ENCODE assay signal across 1 cellular context in genomic region chr3:101724329-101725191, GRCh38.
TF ChIP-seq lines count a peak whose summit lies in the region.

Gene CEP97 (plus strand): TSS chr3:101724614. CDS start chr3:101724677, 63 bp downstream.

TF ChIP-seq in K562, 482 proteins besides CTCF, POLR2A, EP300 and RAD21 (continued from another document and continues in another):
- no peak for TF ChIP-seq ZNF655 (CRISPR knock-in tag; IDR thresholded peaks at IDR 0.05)
- peak; percentile 49 to 56 for TF ChIP-seq NRF1 (conservative IDR thresholded peaks at IDR 0.05 in 1 of 2, IDR thresholded peaks at IDR 0.05 in 1 of 2)
- TF ChIP-seq E2F5 (CRISPR knock-in tag; IDR thresholded peaks at IDR 0.05), result no peak
- 0 out of 2 replicates have a peak, but pooled peaks have one; percentile 29 for TF ChIP-seq ARID3A (IDR thresholded peaks at IDR 0.05; ENCODE audit: borderline replicate concordance, low read depth, low read length)
- peak; percentile 57 to 63; a peak in 3 of 4 replicates for TF ChIP-seq MNT (conservative IDR thresholded peaks at IDR 0.05)
- no peak for TF ChIP-seq TBL1XR1 (IDR thresholded peaks at IDR 0.05; ENCODE audit: low read length in 2 of 2)
- no peak for TF ChIP-seq ATF1 (CRISPR knock-in tag; IDR thresholded peaks at IDR 0.05)
- peak; percentile 82 for TF ChIP-seq ATF1 (tag; IDR thresholded peaks at IDR 0.05)
- peak; percentile 61; the same call in 1 of the 2 replicates for TF ChIP-seq MTA1 (IDR thresholded peaks at IDR 0.05; ENCODE audit: borderline replicate concordance)
- no peak for TF ChIP-seq PTTG1 (tag; IDR thresholded peaks at IDR 0.05; ENCODE audit: low read depth)
- TF ChIP-seq TAF1 (IDR thresholded peaks at IDR 0.05; ENCODE audit: control insufficient read depth, extremely low read depth, insufficient read depth, low read length, severe bottlenecking), result peak; percentile 46
- peak in 1 of 2 experiments; percentile 31; a peak in 1 of 4 replicates for TF ChIP-seq RCOR1 (IDR thresholded peaks at IDR 0.05; ENCODE audit: borderline replicate concordance in 1 of 2, low read depth in 2 of 2, low read length in 2 of 2)
- no peak for TF ChIP-seq BCLAF1 (IDR thresholded peaks at IDR 0.05; ENCODE audit: borderline replicate concordance in 1 of 2, control insufficient read depth in 1 of 2, low read depth in 2 of 2, low read length in 1 of 2)
- no peak for TF ChIP-seq ZNF589 (CRISPR knock-in tag; IDR thresholded peaks at IDR 0.05; ENCODE audit: low read depth)
- no peak for TF ChIP-seq E2F1 (CRISPR knock-in tag; IDR thresholded peaks at IDR 0.05)
- TF ChIP-seq CTBP1 (IDR thresholded peaks at IDR 0.05; ENCODE audit: borderline replicate concordance), result peak; percentile 42; the same call in 1 of the 2 replicates
- TF ChIP-seq FOXK2 (conservative IDR thresholded peaks at IDR 0.05 in 1 of 2, IDR thresholded peaks at IDR 0.05 in 1 of 2; ENCODE audit: low read depth in 2 of 2), result 0 out of 4 replicates have a peak, but pooled peaks of 1 of the 2 experiments have one; percentile 15
- no peak for TF ChIP-seq STAG1 (CRISPR knock-in tag; IDR thresholded peaks at IDR 0.05; ENCODE audit: borderline replicate concordance)
- no peak for TF ChIP-seq ADNP (tag; IDR thresholded peaks at IDR 0.05)
- TF ChIP-seq VEZF1 (CRISPR knock-in tag; IDR thresholded peaks at IDR 0.05), result no peak; the same call in 1 of the 2 replicates
- TF ChIP-seq ZSCAN29 (IDR thresholded peaks at IDR 0.05), result peak; percentile 34; the same call in 1 of the 2 replicates
- TF ChIP-seq ZHX1 (conservative IDR thresholded peaks at IDR 0.05; ENCODE audit: low read length), result peak; percentile 70; the same call in 1 of the 2 replicates
- TF ChIP-seq ZNF239 (CRISPR knock-in tag; IDR thresholded peaks at IDR 0.05), result no peak
- peak; percentile 75 for TF ChIP-seq CXXC5 (CRISPR knock-in tag; IDR thresholded peaks at IDR 0.05)
- peak in 1 of 2 experiments; percentile 42 for TF ChIP-seq E2F6 (IDR thresholded peaks at IDR 0.05; ENCODE audit: borderline replicate concordance in 1 of 2, extremely low read depth in 1 of 2, insufficient read depth in 1 of 2, insufficient read length in 1 of 2, low read depth in 1 of 2, low read length in 1 of 2, poor library complexity in 1 of 2, severe bottlenecking in 1 of 2)
- TF ChIP-seq JUN (IDR thresholded peaks at IDR 0.05; ENCODE audit: borderline replicate concordance, low read depth, low read length), result 0 out of 2 replicates have a peak, but pooled peaks have one; percentile 9
- TF ChIP-seq JUN (CRISPR knock-in tag; IDR thresholded peaks at IDR 0.05; ENCODE audit: borderline replicate concordance), result no peak
- TF ChIP-seq E2F8 (IDR thresholded peaks at IDR 0.05; ENCODE audit: low read depth, partially characterized antibody), result no peak
- peak; percentile 20; the same call in 1 of the 2 replicates for TF ChIP-seq ETV5 (CRISPR knock-in tag; IDR thresholded peaks at IDR 0.05; ENCODE audit: low read depth)
- TF ChIP-seq ZNF24 (IDR thresholded peaks at IDR 0.05), result no peak
- TF ChIP-seq RBFOX2 (IDR thresholded peaks at IDR 0.05; ENCODE audit: low read depth, low read length), result peak; percentile 76
- no peak for TF ChIP-seq USF2 (CRISPR knock-in tag; IDR thresholded peaks at IDR 0.05)
- no peak for TF ChIP-seq TRIM28 (IDR thresholded peaks at IDR 0.05)
- peak; percentile 65 for TF ChIP-seq NR2C1 (IDR thresholded peaks at IDR 0.05)
- peak; percentile 73 for TF ChIP-seq NR2C1 (tag; IDR thresholded peaks at IDR 0.05)
- no peak for TF ChIP-seq ZNF282 (CRISPR knock-in tag; IDR thresholded peaks at IDR 0.05)
- peak; percentile 85 for TF ChIP-seq HCFC1 (IDR thresholded peaks at IDR 0.05; ENCODE audit: low read depth, low read length)
- no peak for TF ChIP-seq ZKSCAN8 (CRISPR knock-in tag; IDR thresholded peaks at IDR 0.05)
- peak in 2 of 3 experiments; percentile 84 to 86 for TF ChIP-seq YY1 (IDR thresholded peaks at IDR 0.05; ENCODE audit: borderline replicate concordance in 1 of 3, control insufficient read depth in 1 of 3, extremely low read depth in 1 of 3, insufficient read depth in 3 of 3, insufficient read length in 1 of 3, insufficient replicate concordance in 2 of 3, low read depth in 1 of 3, low read length in 2 of 3)
- TF ChIP-seq ZNF79 (CRISPR knock-in tag; IDR thresholded peaks at IDR 0.05; ENCODE audit: low read depth), result no peak
